In the genomic region with DNA sequence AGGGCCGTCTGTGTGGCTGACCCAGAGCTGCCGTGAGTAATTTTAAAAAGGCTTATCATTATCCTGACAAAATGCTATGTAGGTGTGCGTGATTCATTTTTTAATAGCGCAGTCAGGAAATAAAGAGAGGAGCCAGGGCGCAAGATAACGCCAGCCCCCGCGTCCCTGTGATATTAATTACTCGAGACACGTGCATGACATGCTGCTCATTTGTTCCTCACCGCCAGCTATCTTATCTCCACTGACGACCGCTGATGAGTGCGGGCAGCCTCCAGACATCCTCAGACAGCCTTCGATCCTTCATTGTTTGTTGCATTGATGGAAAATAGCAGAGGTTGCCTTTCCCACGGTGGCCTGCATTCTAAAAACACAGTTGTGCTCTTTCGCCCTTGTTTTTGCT, we compare ENCODE assay signal across 25 cellular contexts.
DNase-seq lines count a peak whose midpoint lies in the region; ATAC-seq, FAIRE-seq and TF ChIP-seq lines count a peak whose summit lies in the region.
"Had no signal": no experiment of that assay in that cellular context is flagged by ENCODE, and none has a peak within 500 bp of the region (broad histone marks: within the 10 kb centered on the region; RNA-seq: fewer than 3 reads in every experiment).

No MANE protein-coding gene starts in this region.

- H3K27me3 Mint-ChIP-seq in neural progenitor cell (ENCODE audit: insufficient read depth, low read depth) (peaks cover 9% of the 10 kb centered on the region), T-cell (peaks cover 0 to 10% of the 10 kb centered on the region in 2 donors)
- H3K27me3 Mint-ChIP-seq: CD4-positive, alpha-beta T cell had no signal

- H3K27ac Mint-ChIP-seq in neural progenitor cell: no peak overlapping the region
- H3K27ac Mint-ChIP-seq in T-cell: no peak overlapping the region
- H3K27ac Mint-ChIP-seq: CD14-positive monocyte; CD4-positive, alpha-beta T cell; CD8-positive, alpha-beta memory T cell had no signal

- H3K36me3 ChIP-seq in SK-N-SH (replicated peaks in 1 of 2; ENCODE audit: control insufficient read depth in 1 of 2, insufficient read depth in 2 of 2, low read length in 1 of 2) (no peaks in the 10 kb centered on the region), K562 (ENCODE audit: control insufficient read depth, insufficient read depth, low read length) (no peaks in the 10 kb centered on the region), neural progenitor cell (no peaks in the 10 kb centered on the region), testis (ENCODE audit: low read depth, missing control alignments) (no peaks in the 10 kb centered on the region)
- H3K36me3 ChIP-seq: BE2C; BLaER1 treated with 17β-estradiol and CSF1 and Interleukin-3, amounts not matched to agents 10 nM and 100 nM had no signal

- H3K4me3 ChIP-seq in SK-N-SH (ENCODE audit: low read depth in 2 of 2, low read length in 1 of 2) (no peak overlapping the region), K562 (no peak overlapping the region), neural progenitor cell (no peak overlapping the region), testis (no peak overlapping the region)
- H3K4me3 ChIP-seq: A549; BLaER1 treated with 17β-estradiol and CSF1 and Interleukin-3, amounts not matched to agents 10 nM and 100 nM had no signal

- H4K20me1 ChIP-seq in SK-N-SH (ENCODE audit: insufficient read depth): no peaks in the 10 kb centered on the region
- H4K20me1 ChIP-seq in K562 (replicated peaks; ENCODE audit: control insufficient read depth, insufficient read depth, low read length): no peaks in the 10 kb centered on the region
- H4K20me1 ChIP-seq in neural progenitor cell (ENCODE audit: low read depth): no peaks in the 10 kb centered on the region
- H4K20me1 ChIP-seq: BLaER1 treated with 17β-estradiol and CSF1 and Interleukin-3, amounts not matched to agents 10 nM and 100 nM had no signal

- no peaks in the 10 kb centered on the region for H3K9me2 ChIP-seq in SK-N-SH

- BruUV-seq in K562 (replicated peaks; lab: Mats Ljungman, UMichigan): no TSS peak

- no peak overlapping the region for H3K9ac ChIP-seq in SK-N-SH
- H3K9ac ChIP-seq in K562 (ENCODE audit: insufficient read depth in 1 of 2, low read depth in 2 of 2, low read length in 2 of 2): no peak overlapping the region
- no peak overlapping the region for H3K9ac ChIP-seq in neural progenitor cell
- H3K9ac ChIP-seq: BLaER1 treated with 17β-estradiol and CSF1 and Interleukin-3, amounts not matched to agents 10 nM and 100 nM had no signal

- H3K27me3 ChIP-seq in SK-N-SH (ENCODE audit: insufficient read depth) (no peaks in the 10 kb centered on the region), K562 (ENCODE audit: control insufficient read depth in 2 of 2, insufficient read depth in 2 of 2, low read length in 2 of 2) (peaks cover 3 to 24% of the 10 kb centered on the region in 2 experiments; a peak in 4 of 5 replicates), neural progenitor cell (no peaks in the 10 kb centered on the region), testis (no peaks in the 10 kb centered on the region)
- H3K27me3 ChIP-seq: BE2C; BLaER1 treated with 17β-estradiol and CSF1 and Interleukin-3, amounts not matched to agents 10 nM and 100 nM had no signal

- TF ChIP-seq EP300 in SK-N-SH (IDR thresholded peaks at IDR 0.05; ENCODE audit: borderline replicate concordance in 1 of 2, low read depth in 1 of 2, low read length in 1 of 2) (no peak), K562 (IDR thresholded peaks at IDR 0.05; ENCODE audit: low read length) (no peak)

- TF ChIP-seq POLR2A in K562 (conservative IDR thresholded peaks at IDR 0.05): no peak
- TF ChIP-seq POLR2A in testis (IDR thresholded peaks at IDR 0.05): no peak

- H3K27ac ChIP-seq in SK-N-SH (ENCODE audit: low read depth in 2 of 2, low read length in 1 of 2) (no peak overlapping the region), K562 (ENCODE audit: extremely low read depth, low read depth, low read length) (no peak overlapping the region), neural progenitor cell (no peak overlapping the region), testis (no peak overlapping the region)
- H3K27ac ChIP-seq: A549; BLaER1 treated with 17β-estradiol and CSF1 and Interleukin-3, amounts not matched to agents 10 nM and 100 nM had no signal

- CTCF ChIA-PET in SK-N-SH (lab: Yijun Ruan, JAX): no interaction called here
- CTCF ChIA-PET in K562 (lab: Yijun Ruan, JAX; ENCODE audit: low intra/inter-chr PET ratio): no interaction called here
- CTCF ChIA-PET in T-cell (lab: Charles Lee): no interaction called here

- H3K9me1 ChIP-seq in K562 (ENCODE audit: control insufficient read depth, insufficient read depth, low read length): peaks cover 2% of the 10 kb centered on the region

- 24% methylated on average over 17 of the region's 17 CpGs for WGBS in SK-N-SH (ENCODE audit: low lambda C conversion rate)
- WGBS in K562 (ENCODE audit: insufficient coverage, low coverage, missing lambda C conversion rate): under 1% methylated on average over 17 of the region's 17 CpGs
- 12 to 16% methylated on average over 17 of the region's 17 CpGs for WGBS in testis, 2 donors

- H3K36me3 Mint-ChIP-seq in neural progenitor cell: no peaks in the 10 kb centered on the region
- H3K36me3 Mint-ChIP-seq in T-cell: no peaks in the 10 kb centered on the region
- H3K36me3 Mint-ChIP-seq: CD14-positive monocyte had no signal

- no peak overlapping the region for H3K4me2 ChIP-seq in SK-N-SH
- H3K4me2 ChIP-seq in K562 (ENCODE audit: insufficient read depth, low read length): no peak overlapping the region
- no peak overlapping the region for H3K4me2 ChIP-seq in neural progenitor cell
- H3K4me2 ChIP-seq: A549; BLaER1 treated with 17β-estradiol and CSF1 and Interleukin-3, amounts not matched to agents 10 nM and 100 nM had no signal

- H3K4me3 Mint-ChIP-seq in neural progenitor cell: no peak overlapping the region
- H3K4me3 Mint-ChIP-seq in T-cell: no peak overlapping the region
- H3K4me3 Mint-ChIP-seq: CD14-positive monocyte; CD4-positive, alpha-beta T cell; CD8-positive, alpha-beta memory T cell had no signal

- H2AFZ ChIP-seq in SK-N-SH (ENCODE audit: low read depth) (no peak overlapping the region), K562 (ENCODE audit: low read depth, low read length) (no peak overlapping the region), neural progenitor cell (replicated peaks) (peak overlapping the region; percentile 31)

- H3K79me2 ChIP-seq in SK-N-SH (ENCODE audit: insufficient read depth) (no peaks in the 10 kb centered on the region), K562 (ENCODE audit: control insufficient read depth, insufficient read depth, low read length) (no peaks in the 10 kb centered on the region), neural progenitor cell (ENCODE audit: low read depth) (no peaks in the 10 kb centered on the region)

- POLR2A ChIA-PET in SK-N-SH (lab: Yijun Ruan, JAX): no interaction called here
- POLR2A ChIA-PET in K562 (lab: Yijun Ruan, JAX): interaction anchor here (0.6 kb wide), 1 partner anchor 116 kb away, joined by 3 read pairs; no protein-coding TSS in a partner anchor
- POLR2A ChIA-PET in T-cell (lab: Charles Lee): no interaction called here

- no peaks in the 10 kb centered on the region for H3F3A ChIP-seq in SK-N-SH (replicated peaks; ENCODE audit: insufficient read depth)
- no peaks in the 10 kb centered on the region for H3F3A ChIP-seq in neural progenitor cell (ENCODE audit: low read depth)

- no peak for FAIRE-seq in K562 (lab: Jason Lieb, UNC)
- FAIRE-seq: A549, D721Med, GM12892, H1 had no signal

- TF ChIP-seq CTCF in SK-N-SH (IDR thresholded peaks at IDR 0.05) (no peak), K562 (IDR thresholded peaks at IDR 0.05 in 2 of 3, conservative IDR thresholded peaks at IDR 0.05 in 1 of 3; ENCODE audit: insufficient read depth in 2 of 3, low read depth in 1 of 3, low read length in 3 of 3) (no peak), neural progenitor cell (IDR thresholded peaks at IDR 0.05) (no peak), testis (IDR thresholded peaks at IDR 0.05) (no peak)

- H3K9me3 ChIP-seq in SK-N-SH: no peaks in the 10 kb centered on the region
- no peaks in the 10 kb centered on the region for H3K9me3 ChIP-seq in K562 (replicated peaks; ENCODE audit: control insufficient read depth, insufficient read depth, low read depth, low read length)
- no peaks in the 10 kb centered on the region for H3K9me3 ChIP-seq in neural progenitor cell (ENCODE audit: low read depth)
- H3K9me3 ChIP-seq in testis: no peaks in the 10 kb centered on the region
- H3K9me3 ChIP-seq: A549; BE2C; BLaER1 treated with 17β-estradiol and CSF1 and Interleukin-3, amounts not matched to agents 10 nM and 100 nM had no signal

- H3K9me3 Mint-ChIP-seq in neural progenitor cell: no peaks in the 10 kb centered on the region
- peaks cover 2 to 13% (median 7%) of the 10 kb centered on the region in 3 donors for H3K9me3 Mint-ChIP-seq in T-cell
- H3K9me3 Mint-ChIP-seq: CD4-positive, alpha-beta T cell had no signal

- intact Hi-C loops in K562 (cut with micrococcal nuclease) (no loop called here), testis (cut with DNase I; ENCODE audit: low total_unique reads) (no loop called here)

- ATAC-seq in SK-N-SH treated with all-trans-retinoic acid at 6 μM for 48 hours: no peak
- no peak for ATAC-seq in K562
- no peak for ATAC-seq in GM19397 (IDR thresholded peaks at IDR 0.05; ENCODE audit: unreplicated experiment)
- ATAC-seq in GM21515 (IDR thresholded peaks at IDR 0.05; ENCODE audit: unreplicated experiment): no peak
- no peak for ATAC-seq in T-cell (replicated peaks in 1 of 4)
- ATAC-seq: A549 had no signal

- TF ChIP-seq RAD21 in SK-N-SH (IDR thresholded peaks at IDR 0.05; ENCODE audit: low read length) (no peak), K562 (CRISPR knock-in tag; conservative IDR thresholded peaks at IDR 0.05 in 1 of 2, IDR thresholded peaks at IDR 0.05 in 1 of 2) (no peak)

- in situ Hi-C loops in K562 (cut with MboI): no loop called here

- DNase-seq in SK-N-SH: peak; percentile 34
- no peak for DNase-seq in K562 (ENCODE audit: extremely low read depth in 1 of 4, low spot score in 3 of 4)
- no peak for DNase-seq in neural progenitor cell (ENCODE audit: low spot score)
- peak; percentile 28 for DNase-seq in testis
- DNase-seq in T-cell: no peak
- DNase-seq: 8988T; ACHN; AML-193; BE2C; CD4-positive, alpha-beta T cell; CD8-positive, alpha-beta memory T cell; DMS 273 treated with DMSO at 0.1 percent for 48 hours; DMS79 treated with DMSO at 0.1 percent for 48 hours; GF-D8; H7; HCEC 1CT had no signal

- H3K4me1 ChIP-seq in SK-N-SH (ENCODE audit: control insufficient read depth in 1 of 2, insufficient read depth in 2 of 2, low read depth in 1 of 2, low read length in 1 of 2) (peaks cover 0 to 4% of the 10 kb centered on the region in 2 experiments; a peak in 1 of 4 replicates), K562 (replicated peaks in 1 of 2; ENCODE audit: control insufficient read depth in 2 of 2, insufficient read depth in 2 of 2, low read length in 2 of 2) (no peaks in the 10 kb centered on the region), neural progenitor cell (no peaks in the 10 kb centered on the region), testis (no peaks in the 10 kb centered on the region)
- H3K4me1 ChIP-seq: A549; BE2C; BLaER1 treated with 17β-estradiol and CSF1 and Interleukin-3, amounts not matched to agents 10 nM and 100 nM had no signal

- H3K4me1 Mint-ChIP-seq in neural progenitor cell (no peaks in the 10 kb centered on the region), T-cell (no peaks in the 10 kb centered on the region)
- H3K4me1 Mint-ChIP-seq: CD14-positive monocyte; CD8-positive, alpha-beta memory T cell had no signal

Comparison
In these comparisons a context has a peak if more than half of its experiments do, and no peak if none do; other contexts are left out.
1. DNase-seq: peak in SK-N-SH (single experiment) and testis (single experiment); none in K562 (0 of 4), neural progenitor cell (single experiment) and T-cell (0 of 34).
2. Of the 27 proteins assayed by ChIP-seq in both K562 and SK-N-SH: peak only in K562: none; only in SK-N-SH: GATA2; in both: none; in neither: 26.